8 cellular contexts compared by ENCODE assay signal in the genomic region with DNA sequence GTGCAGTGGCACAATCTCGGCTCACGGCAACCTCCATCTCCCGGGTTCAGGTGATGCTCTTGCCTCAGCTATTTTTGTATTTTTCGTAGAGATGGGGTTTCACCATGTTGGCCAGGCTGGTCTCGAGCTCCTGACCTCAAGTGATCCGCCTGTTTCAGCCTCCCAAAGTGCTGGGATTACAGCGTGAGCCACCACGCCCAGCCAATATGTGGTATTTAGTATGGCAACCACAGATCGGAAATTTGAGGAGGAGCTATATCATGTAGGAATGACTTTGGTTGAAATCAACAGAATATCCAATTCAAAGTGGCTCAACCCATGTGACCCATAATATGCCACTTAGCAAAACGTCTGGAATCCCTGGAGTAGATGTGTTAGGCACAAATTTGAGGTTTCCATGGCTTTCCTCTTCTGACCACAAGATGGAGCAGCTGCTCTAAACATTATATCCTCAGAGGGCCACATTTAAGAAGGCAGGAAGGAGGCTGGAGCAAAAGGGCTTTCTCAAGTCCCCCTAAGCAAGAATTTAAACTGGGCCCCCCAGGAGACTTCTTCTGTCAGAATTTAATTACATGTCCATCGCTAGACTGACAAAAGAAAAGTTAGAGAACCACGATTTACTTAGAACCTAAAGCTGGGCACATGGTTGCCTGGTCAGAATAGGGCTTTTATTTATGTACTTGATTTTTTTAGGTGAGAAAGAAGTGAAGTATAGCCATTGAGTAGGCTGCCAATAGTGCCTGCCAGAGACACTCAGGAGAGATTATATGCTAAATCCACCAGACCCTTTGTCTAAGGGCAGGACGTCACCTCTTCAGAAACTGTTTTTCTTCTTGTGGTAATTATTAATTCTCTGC. TPM values are rescaled to one million over a fixed set of nuclear protein-coding genes. Genes with fewer than 3 reads are reported as not detected.
A peak's percentile ranks its signal among the peaks of the same experiment; 100 is the strongest.
DNase-seq lines count a peak whose midpoint lies in the region; ATAC-seq and TF ChIP-seq lines count a peak whose summit lies in the region.

No MANE protein-coding gene starts in this region.

- no peaks in the 10 kb centered on the region for H3K4me1 Mint-ChIP-seq in CD4-positive, alpha-beta T cell (ENCODE audit: low read depth)
- H3K4me1 Mint-ChIP-seq in H9, result peaks cover 15 to 16% of the 10 kb centered on the region in 2 experiments
- no peaks in the 10 kb centered on the region for H3K4me1 Mint-ChIP-seq in naive B cell

- H2AK5ac ChIP-seq in H9 (ENCODE audit: insufficient read length, low read length), result no peak overlapping the region

- no peak overlapping the region for H3T11ph ChIP-seq in H9 (ENCODE audit: low read length)

- H4K91ac ChIP-seq in H9 (ENCODE audit: insufficient read length, low read depth, low read length), result no peak overlapping the region

- H3K4me1 ChIP-seq in H9 (ENCODE audit: insufficient read depth, low read length) (no peaks in the 10 kb centered on the region), esophagus muscularis mucosa (peaks cover 0 to 4% (median 0%) of the 10 kb centered on the region in 4 donors), vagina (no peaks in the 10 kb centered on the region)

- no peak overlapping the region for H4K8ac ChIP-seq in H9 (replicated peaks; ENCODE audit: insufficient read length, low read depth, low read length)

- no peak overlapping the region for H3K4me3 Mint-ChIP-seq in CD4-positive, alpha-beta T cell
- H3K4me3 Mint-ChIP-seq in H9, result no peak overlapping the region
- H3K4me3 Mint-ChIP-seq in naive B cell, result peak overlapping the region in 1 of 8 donors; percentile 56

- TF ChIP-seq EP300 in esophagus muscularis mucosa (IDR thresholded peaks at IDR 0.05), result no peak

- no peaks in the 10 kb centered on the region for H3K79me1 ChIP-seq in H9 (ENCODE audit: insufficient read depth, low read depth, low read length, poor library complexity, severe bottlenecking)

- H3K79me2 ChIP-seq in H9 (ENCODE audit: insufficient read depth, low read length), result no peaks in the 10 kb centered on the region

- peaks cover 7% of the 10 kb centered on the region for H3K27me3 ChIP-seq in CD4-positive, alpha-beta T cell (ENCODE audit: control insufficient read depth, insufficient read depth, low read length)
- no peaks in the 10 kb centered on the region for H3K27me3 ChIP-seq in H9 (ENCODE audit: insufficient read depth, low read length)
- no peaks in the 10 kb centered on the region for H3K27me3 ChIP-seq in WERI-Rb-1 (ENCODE audit: insufficient read depth, low read depth, severe bottlenecking)
- no peaks in the 10 kb centered on the region for H3K27me3 ChIP-seq in esophagus muscularis mucosa
- no peaks in the 10 kb centered on the region for H3K27me3 ChIP-seq in vagina

- no peak overlapping the region for H3K27ac Mint-ChIP-seq in CD4-positive, alpha-beta T cell
- H3K27ac Mint-ChIP-seq in H9 (peak overlapping the region in 2 of 3 experiments; percentile 61 to 87; a peak in 3 of 7 replicates), naive B cell (no peak overlapping the region)

- H2BK15ac ChIP-seq in H9 (ENCODE audit: low read depth, low read length), result no peak overlapping the region

- H2BK120ac ChIP-seq in H9 (ENCODE audit: low read depth, low read length, poor library complexity, severe bottlenecking), result no peak overlapping the region

- ATAC-seq in CD4-positive, alpha-beta T cell (ENCODE audit: poor library complexity), result peak; percentile 73
- ATAC-seq in naive B cell (ENCODE audit: low read depth in 2 of 2), result peak; percentile 51 to 76

- no peak overlapping the region for H3K56ac ChIP-seq in H9 (ENCODE audit: insufficient read length, low read depth, low read length)

- POLR2A ChIA-PET in CD4-positive, alpha-beta T cell (lab: Charles Lee), result interaction anchor here (3.1 kb wide), 1 partner anchor 418 kb away, joined by 18 read pairs; no protein-coding TSS in a partner anchor

- H3K36me3 Mint-ChIP-seq in CD4-positive, alpha-beta T cell (ENCODE audit: low read depth), result no peaks in the 10 kb centered on the region
- H3K36me3 Mint-ChIP-seq in H9 (ENCODE audit: insufficient read depth in 1 of 3, low read depth in 3 of 3) (no peaks in the 10 kb centered on the region), naive B cell (no peaks in the 10 kb centered on the region)

- H3K9me3 ChIP-seq in CD4-positive, alpha-beta T cell (ENCODE audit: control insufficient read depth, low read length), result no peaks in the 10 kb centered on the region
- H3K9me3 ChIP-seq in H9 (ENCODE audit: control insufficient read depth, low read depth, low read length), result no peaks in the 10 kb centered on the region
- H3K9me3 ChIP-seq in WERI-Rb-1 (ENCODE audit: severe bottlenecking), result no peaks in the 10 kb centered on the region
- H3K9me3 ChIP-seq in esophagus muscularis mucosa, result no peaks in the 10 kb centered on the region
- no peaks in the 10 kb centered on the region for H3K9me3 ChIP-seq in vagina

- CTCF ChIA-PET in CD4-positive, alpha-beta T cell (lab: Charles Lee), result interaction anchor here (0.9 to 4.2 kb wide), 6 partner anchors 12 to 786 kb away, joined by 3 to 83 read pairs (median 4); no protein-coding TSS in a partner anchor

- peak; percentile 82 for TF ChIP-seq CTCF in CD4-positive, alpha-beta T cell (IDR thresholded peaks at IDR 0.05)
- TF ChIP-seq CTCF in H9 (conservative IDR thresholded peaks at IDR 0.05), result peak; percentile 90
- peak; percentile 86 for TF ChIP-seq CTCF in WERI-Rb-1 (IDR thresholded peaks at IDR 0.05; ENCODE audit: low read depth, low read length)
- TF ChIP-seq CTCF in esophagus muscularis mucosa (IDR thresholded peaks at IDR 0.05), result peak; percentile 86 to 89 (median 88)
- peak; percentile 80 to 89 (median 83) for TF ChIP-seq CTCF in vagina (IDR thresholded peaks at IDR 0.05)

- H3K23me2 ChIP-seq in H9 (ENCODE audit: insufficient read length, low read depth, low read length, poor library complexity, severe bottlenecking), result no peaks in the 10 kb centered on the region

- TF ChIP-seq POLR2A in esophagus muscularis mucosa (IDR thresholded peaks at IDR 0.05; ENCODE audit: low read depth) (no peak), vagina (IDR thresholded peaks at IDR 0.05) (no peak)

- WGBS in H9 (ENCODE audit: extremely low coverage, insufficient read length, low lambda C conversion rate), result no CpG with 5 or more reads among the region's 13 CpGs
- WGBS in esophagus muscularis mucosa, result 53% methylated on average over 11 of the region's 13 CpGs

- intact Hi-C loops in CD4-positive, alpha-beta T cell (cut with DNase I, micrococcal nuclease), result loop anchor here (1.0 to 5.0 kb wide), 6 partner anchors 417 to 787 kb away; a partner anchor contains a TSS
- intact Hi-C loops in esophagus muscularis mucosa (cut with DNase I) (loop anchor here (1.0 kb wide), 1 partner anchor 418 kb away; no protein-coding TSS in a partner anchor), vagina (cut with DNase I) (loop anchor here (5.0 to 10.0 kb wide), 2 partner anchors 417 to 715 kb away; no protein-coding TSS in a partner anchor)

- H3K23ac ChIP-seq in H9 (ENCODE audit: insufficient read length, low read depth, low read length), result no peak overlapping the region

- no peak overlapping the region for H3K27ac ChIP-seq in CD4-positive, alpha-beta T cell (ENCODE audit: low read depth, low read length)
- H3K27ac ChIP-seq in H9 (ENCODE audit: insufficient read length, low read depth, low read length) (no peak overlapping the region), WERI-Rb-1 (no peak overlapping the region), esophagus muscularis mucosa (replicated peaks in 1 of 4) (no peak overlapping the region), vagina (no peak overlapping the region)

- no peak overlapping the region for H2BK5ac ChIP-seq in H9 (ENCODE audit: insufficient read length, low read length)

- no peak overlapping the region for H3K9ac ChIP-seq in H9 (ENCODE audit: extremely low read depth, insufficient read length, low read length)

- H3K14ac ChIP-seq in H9 (ENCODE audit: insufficient read depth, low read length), result no peak overlapping the region

- no peak overlapping the region for H2AFZ ChIP-seq in H9 (ENCODE audit: low read length)

- no peaks in the 10 kb centered on the region for H3K9me3 Mint-ChIP-seq in CD4-positive, alpha-beta T cell
- H3K9me3 Mint-ChIP-seq in H9 (no peaks in the 10 kb centered on the region; a peak in 2 of 5 replicates), naive B cell (no peaks in the 10 kb centered on the region)

- DNase-seq in CD4-positive, alpha-beta T cell, result peak in 5 of 10 experiments; percentile 8 to 21 (median 16)
- DNase-seq in H9, result peak; percentile 48
- peak; percentile 85 for DNase-seq in NCI-H2227 (lab: John Stamatoyannopoulos, UW; ENCODE audit: unreplicated experiment)
- DNase-seq in WERI-Rb-1, result peak; percentile 45
- DNase-seq in esophagus muscularis mucosa (ENCODE audit: extremely low spot score), result no peak
- peak; percentile 48 for DNase-seq in naive B cell
- no peak for DNase-seq in vagina (ENCODE audit: extremely low spot score in 2 of 2)
- DNase-seq in NK-92 (lab: John Stamatoyannopoulos, UW; ENCODE audit: unreplicated experiment), result no peak

- no peak overlapping the region for H3K4me2 ChIP-seq in H9 (ENCODE audit: insufficient read depth, insufficient read length, low read length)

- no peaks in the 10 kb centered on the region for H4K20me1 ChIP-seq in H9 (ENCODE audit: control insufficient read depth, insufficient read depth, insufficient read length)

- H3K4me3 ChIP-seq in WERI-Rb-1 (ENCODE audit: low read depth, low read length) (no peak overlapping the region), esophagus muscularis mucosa (no peak overlapping the region), vagina (no peak overlapping the region)

- H2BK20ac ChIP-seq in H9 (ENCODE audit: low read depth, low read length, poor library complexity, severe bottlenecking), result no peak overlapping the region

- H3K4ac ChIP-seq in H9 (ENCODE audit: low read depth, low read length), result no peak overlapping the region

- no peak overlapping the region for H4K5ac ChIP-seq in H9 (ENCODE audit: insufficient read length, low read depth, low read length)

- H2BK12ac ChIP-seq in H9 (ENCODE audit: insufficient read length, low read depth, low read length), result no peak overlapping the region

- H3K36me3 ChIP-seq in WERI-Rb-1, result no peaks in the 10 kb centered on the region
- no peaks in the 10 kb centered on the region for H3K36me3 ChIP-seq in esophagus muscularis mucosa
- H3K36me3 ChIP-seq in vagina, result no peaks in the 10 kb centered on the region

- peaks cover 22% of the 10 kb centered on the region for H3K27me3 Mint-ChIP-seq in CD4-positive, alpha-beta T cell
- no peaks in the 10 kb centered on the region for H3K27me3 Mint-ChIP-seq in H9 (ENCODE audit: low read depth)
- H3K27me3 Mint-ChIP-seq in naive B cell, result peaks cover 15 to 18% (median 17%) of the 10 kb centered on the region in 3 donors

- no peak overlapping the region for H3K18ac ChIP-seq in H9 (ENCODE audit: insufficient read length, low read depth, low read length)

RNA-seq across cellular contexts. Expression of a gene that starts 49.6 kb away (rescaled TPM):
- 10 to 100 TPM; 75.4 to 77.1 TPM for total RNA-seq in CD4-positive, alpha-beta T cell
- total RNA-seq in H9 (2021) (17.0 and 17.1 TPM in 2 replicates), esophagus muscularis mucosa (10 to 100 TPM; 47.0 to 60.2 (median 53.6) TPM), vagina (52.5 TPM)
- 100 to 1,000 TPM in 4 of 6 donors, 10 to 100 TPM in 2; 57.8 to 163 (median 113) TPM for polyA plus RNA-seq in naive B cell (ENCODE audit: low read depth in 6 of 6)

Comparison
In these comparisons a context has a peak if more than half of its experiments do, and no peak if none do; other contexts are left out.
1. DNase-seq: peak in H9 (single experiment), NCI-H2227 (single experiment), WERI-Rb-1 (single experiment) and naive B cell (single experiment); none in esophagus muscularis mucosa (single experiment), vagina (0 of 2) and NK-92 (single experiment).
2. H3K27ac Mint-ChIP-seq: peak in H9 (2 of 3); none in CD4-positive, alpha-beta T cell (single experiment) and naive B cell (0 of 6).
3. Peak in every context shown above with its lines, with median percentiles within 50 percentile points of each other: CTCF ChIP-seq.